20 cellular contexts compared by ENCODE assay signal in genomic region chr15:46900992-46901391, GRCh38.
"Had no signal": no experiment of that assay in that cellular context is flagged by ENCODE, and none has a peak within 500 bp of the region (broad histone marks: within the 10 kb centered on the region; RNA-seq: fewer than 3 reads in every experiment).

No MANE protein-coding gene starts in this region.

- H3K27ac ChIP-seq: heart right ventricle, left lung, lower lobe of right lung, right atrium auricular region, uterus had no signal

- H3K27me3 ChIP-seq: heart right ventricle, left lung, right atrium auricular region, uterus had no signal

- DNase-seq: activated B cell treated with CpG ODN at 0.5 μM for 24 hours; activated CD4-positive, alpha-beta T cell treated with anti-CD3 and anti-CD28 coated beads, Interleukin-2, amount 50 U/mL, for 1 hour; activated CD8-positive, alpha-beta T cell treated with anti-CD3 and anti-CD28 coated beads for 36 hours; activated naive CD4-positive, alpha-beta T cell; activated T-cell treated with anti-CD3 and anti-CD28 coated beads, Interleukin-2, amount 50 U/mL, for 4 hours; anterior cingulate cortex; dermis blood vessel endothelial cell; effector CD4-positive, alpha-beta T cell; heart right ventricle; kidney glomerular epithelial cell; left lung; lower lobe of right lung; mucosa of descending colon; stimulated activated CD4-positive, alpha-beta T cell treated with anti-CD3 and anti-CD28 coated beads, Interleukin-2, amount 100 ng/mL, for 48 hours; stimulated activated naive CD8-positive, alpha-beta T cell treated with anti-CD3 and anti-CD28 coated beads, Interleukin-15, Interleukin-2, amounts not matched to agents 100 U/mL and 50 U/mL, for 24 hours; uterus had no signal

- H3K4me3 ChIP-seq: heart right ventricle, left lung, lower lobe of right lung, mucosa of descending colon, right atrium auricular region, thoracic aorta, uterus had no signal

- H3K36me3 ChIP-seq: heart right ventricle, left lung, lower lobe of right lung, right atrium auricular region, thoracic aorta, uterus had no signal

- H3K4me1 ChIP-seq: heart right ventricle, left lung, lower lobe of right lung, right atrium auricular region, uterus had no signal

- ATAC-seq: activated CD8-positive, alpha-beta T cell treated with anti-CD3 and anti-CD28 coated beads for 36 hours; activated naive CD4-positive, alpha-beta T cell treated with anti-CD3 and anti-CD28 coated beads, Interleukin-2, amount 50 U/mL, for 72 hours; activated T-cell treated with anti-CD3 and anti-CD28 coated beads, Interleukin-2, amount 50 U/mL, for 4 hours; heart right ventricle; left lung; lower lobe of right lung; mucosa of descending colon; natural killer cell treated with Interleukin-12 subunit alpha and Interleukin-12 subunit beta and Interleukin-15 and Interleukin-18, amount 100 ng/mL, for 72 hours; stimulated activated naive CD8-positive, alpha-beta T cell treated with anti-CD3 and anti-CD28 coated beads, Interleukin-15, Interleukin-2, amounts not matched to agents 100 U/mL and 50 U/mL, for 24 hours had no signal

- H3K9me3 ChIP-seq: heart right ventricle, left lung, lower lobe of right lung, mucosa of descending colon, right atrium auricular region, thoracic aorta, uterus had no signal
